17 cellular contexts compared by ENCODE assay signal in genomic region chr21:36709868-36710728, GRCh38. TPM values are rescaled to one million over a fixed set of nuclear protein-coding genes. Genes with fewer than 3 reads are reported as not detected.
DNase-seq lines count a peak whose midpoint lies in the region; ATAC-seq and TF ChIP-seq lines count a peak whose summit lies in the region.
"Had no signal": no experiment of that assay in that cellular context is flagged by ENCODE, and none has a peak within 500 bp of the region (broad histone marks: within the 10 kb centered on the region; RNA-seq: fewer than 3 reads in every experiment).

No MANE protein-coding gene starts in this region.

- ATAC-seq in HG03442 (IDR thresholded peaks at IDR 0.05; ENCODE audit: unreplicated experiment) (no peak), GM21515 (IDR thresholded peaks at IDR 0.05; ENCODE audit: unreplicated experiment) (no peak)
- ATAC-seq: PC-3, T-cell had no signal

- no peak for TF ChIP-seq POLR2A in sigmoid colon (IDR thresholded peaks at IDR 0.05)

- POLR2A ChIA-PET in HEK293 (lab: Yijun Ruan, JAX): interaction anchor here (1.1 to 1.3 kb wide), 2 partner anchors 9 kb away, joined by 3 read pairs; no protein-coding TSS in a partner anchor

- H3K27ac Mint-ChIP-seq in activated naive CD8-positive, alpha-beta T cell treated with anti-CD3 and anti-CD28 coated beads for 36 hours: no peak overlapping the region
- H3K27ac Mint-ChIP-seq: T-cell had no signal

- H3K27me3 Mint-ChIP-seq in activated naive CD8-positive, alpha-beta T cell treated with anti-CD3 and anti-CD28 coated beads for 36 hours: peaks cover 96% of the 10 kb centered on the region

- H3K4me3 Mint-ChIP-seq in activated naive CD8-positive, alpha-beta T cell treated with anti-CD3 and anti-CD28 coated beads for 36 hours: peak overlapping the region; percentile 7

- 10 to 11% methylated on average over 38 of the region's 38 CpGs for WGBS in sigmoid colon, 2 donors

- TF ChIP-seq CTCF in HEK293 (tag by site-specific recombination; IDR thresholded peaks at IDR 0.05) (no peak), sigmoid colon (IDR thresholded peaks at IDR 0.05) (no peak)

- H3K36me3 Mint-ChIP-seq in activated naive CD8-positive, alpha-beta T cell treated with anti-CD3 and anti-CD28 coated beads for 36 hours: no peaks in the 10 kb centered on the region
- H3K36me3 Mint-ChIP-seq: T-cell had no signal

- H3K4me1 Mint-ChIP-seq in activated naive CD8-positive, alpha-beta T cell treated with anti-CD3 and anti-CD28 coated beads for 36 hours: peaks cover 26% of the 10 kb centered on the region

- no peak for TF ChIP-seq EP300 in sigmoid colon (IDR thresholded peaks at IDR 0.05)

- H3K27ac ChIP-seq in HEK293 (ENCODE audit: extremely low read depth, low read depth, low read length): no peak overlapping the region
- no peak overlapping the region for H3K27ac ChIP-seq in sigmoid colon
- H3K27ac ChIP-seq: body of pancreas, C4-2B had no signal

- DNase-seq in activated naive CD8-positive, alpha-beta T cell treated with anti-CD3 and anti-CD28 coated beads for 36 hours: no peak
- DNase-seq in islet precursor cell (peak; percentile 54), sigmoid colon (peak; percentile 36), RPMI8226 (no peak)
- DNase-seq: activated CD4-positive, alpha-beta T cell treated with anti-CD3 and anti-CD28 coated beads for 48 hours; EL; HCEC 1CT; hippocampal formation; MV-4-11; NCI-H446; PC-3; T-cell had no signal

- no peaks in the 10 kb centered on the region; the same call in 1 of the 2 replicates for H3K4me1 ChIP-seq in HEK293 (ENCODE audit: control insufficient read depth, insufficient read depth, low read length)
- H3K4me1 ChIP-seq in sigmoid colon: peaks cover 0 to 46% (median 40%) of the 10 kb centered on the region in 4 donors

- peaks cover 52 to 100% (median 94%) of the 10 kb centered on the region in 3 donors for H3K27me3 ChIP-seq in sigmoid colon

- no peaks in the 10 kb centered on the region for H3K9me3 Mint-ChIP-seq in activated naive CD8-positive, alpha-beta T cell treated with anti-CD3 and anti-CD28 coated beads for 36 hours
- H3K9me3 Mint-ChIP-seq: T-cell had no signal

- no peaks in the 10 kb centered on the region for H3K9me3 ChIP-seq in HEK293 (ENCODE audit: control insufficient read depth, insufficient read depth, low read depth, low read length)
- no peaks in the 10 kb centered on the region for H3K9me3 ChIP-seq in sigmoid colon
- H3K9me3 ChIP-seq: body of pancreas had no signal

- H3K4me3 ChIP-seq in HEK293 (ENCODE audit: low read depth, low read length) (no peak overlapping the region), sigmoid colon (no peak overlapping the region)
- H3K4me3 ChIP-seq: body of pancreas had no signal

- intact Hi-C loops in sigmoid colon (cut with DNase I): no loop called here

- peaks cover 3 to 23% of the 10 kb centered on the region in 2 experiments for H3K36me3 ChIP-seq in HEK293 (ENCODE audit: control insufficient read depth in 2 of 2, insufficient read depth in 1 of 2, low read length in 2 of 2)
- no peaks in the 10 kb centered on the region for H3K36me3 ChIP-seq in sigmoid colon

- CTCF ChIA-PET in HEK293 (lab: Yijun Ruan, JAX): interaction anchor here (0.6 to 0.7 kb wide), 2 partner anchors 80 to 84 kb away, joined by 3 to 4 read pairs; no protein-coding TSS in a partner anchor

TF ChIP-seq in HEK293, 187 proteins besides CTCF, POLR2A, EP300 and RAD21:
- TF ChIP-seq ZNF768 (tag by site-specific recombination; IDR thresholded peaks at IDR 0.05) (0 out of 2 replicates have a peak, but pooled peaks have one; percentile 58), ZNF449 (tag by site-specific recombination; IDR thresholded peaks at IDR 0.05) (no peak)

RNA-seq across cellular contexts. Expression of gene SIM2, which starts 11.2 kb away (rescaled TPM):
- total RNA-seq in activated naive CD8-positive, alpha-beta T cell treated with anti-CD3 and anti-CD28 coated beads for 36 hours: not detected
- not detected for total RNA-seq in sigmoid colon
- polyA plus RNA-seq in sigmoid colon: under 1 TPM in 2 of 3 donors, not detected in 1; 0.01 to 0.60 TPM

Comparison
In these comparisons a context has a peak if more than half of its experiments do, and no peak if none do; other contexts are left out.
1. DNase-seq: peak in islet precursor cell (single experiment) and sigmoid colon (single experiment); none in activated naive CD8-positive, alpha-beta T cell treated with anti-CD3 and anti-CD28 coated beads for 36 hours (single experiment) and RPMI8226 (single experiment).